In the genomic region with DNA sequence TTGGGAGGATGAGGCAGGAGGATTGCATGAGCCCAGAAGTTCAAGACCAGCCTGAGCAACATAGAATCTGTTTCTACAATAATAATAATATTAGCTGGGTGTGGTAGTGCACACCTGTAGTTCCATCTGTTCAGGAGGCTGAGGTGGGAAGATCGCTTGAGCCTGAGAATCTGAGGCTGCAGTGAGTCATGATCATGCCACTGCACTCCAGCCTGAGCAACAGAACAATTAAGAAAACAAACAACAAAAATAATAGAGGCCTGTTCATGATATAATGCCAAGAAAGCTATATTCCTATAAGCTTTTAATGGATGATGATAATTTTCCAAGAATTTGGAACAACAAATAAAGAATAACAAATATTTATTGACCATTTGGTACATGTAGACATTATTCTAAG, we compare ENCODE assay signal across 23 cellular contexts. TPM values are rescaled to one million over a fixed set of nuclear protein-coding genes. Genes with fewer than 3 reads are reported as not detected.
"Had no signal": no experiment of that assay in that cellular context is flagged by ENCODE, and none has a peak within 500 bp of the region (broad histone marks: within the 10 kb centered on the region; RNA-seq: fewer than 3 reads in every experiment).

No MANE protein-coding gene starts in this region.

- H3K36me3 ChIP-seq: gastroesophageal sphincter, heart right ventricle, tibial artery, uterus had no signal

- H3K9me3 Mint-ChIP-seq: activated naive CD4-positive, alpha-beta T cell treated with anti-CD3 and anti-CD28 coated beads for 36 hours; activated T-cell treated with anti-CD3 and anti-CD28 coated beads, Interleukin-2, amount 50 U/mL, for 4 hours; central memory CD8-positive, alpha-beta T cell; neural crest cell had no signal

- H3K9me3 ChIP-seq: body of pancreas, gastroesophageal sphincter, heart right ventricle, mucosa of descending colon, tibial artery, uterus had no signal

- H3K27me3 ChIP-seq: body of pancreas, uterus had no signal

- H3K36me3 Mint-ChIP-seq: naive B cell had no signal

- H3K4me3 Mint-ChIP-seq: activated naive CD4-positive, alpha-beta T cell treated with anti-CD3 and anti-CD28 coated beads for 36 hours; activated T-cell treated with anti-CD3 and anti-CD28 coated beads, Interleukin-2, amount 50 U/mL, for 4 hours; central memory CD8-positive, alpha-beta T cell; naive B cell; neural crest cell had no signal

- H3K4me3 ChIP-seq: body of pancreas, coronary artery, gastroesophageal sphincter, heart right ventricle, mucosa of descending colon, tibial artery, uterus had no signal

- H3K27ac Mint-ChIP-seq: activated naive CD4-positive, alpha-beta T cell treated with anti-CD3 and anti-CD28 coated beads for 36 hours; naive B cell had no signal

- DNase-seq: activated CD4-positive, alpha-beta T cell treated with anti-CD3 and anti-CD28 coated beads, Interleukin-2, amount 50 U/mL, for 1 hour; activated CD4-positive, CD25-positive, alpha-beta regulatory T cell treated with anti-CD3 and anti-CD28 coated beads, Interleukin-2, amount 50 U/mL, for 72 hours; activated CD8-positive, alpha-beta memory T cell treated with anti-CD3 and anti-CD28 coated beads, Interleukin-2, amount 50 U/mL, for 4 hours; activated naive CD4-positive, alpha-beta T cell treated with anti-CD3 and anti-CD28 coated beads for 36 hours; activated T-cell treated with anti-CD3 and anti-CD28 coated beads, Interleukin-2, amount 50 U/mL, for 4 hours; body of pancreas; erythroblast; heart right ventricle; kidney glomerular epithelial cell; mesenchymal stem cell; mucosa of descending colon; naive B cell; stimulated activated CD4-positive, alpha-beta T cell treated with anti-CD3 and anti-CD28 coated beads, Interleukin-12 subunit alpha, Interleukin-12 subunit beta, amount 100 ng/mL, for 4 hours; stimulated activated CD4-positive, alpha-beta T cell treated with anti-CD3 and anti-CD28 coated beads, Interleukin-1b, Interleukin-23, amount 100 ng/mL, for 48 hours; stimulated activated CD8-positive, alpha-beta memory T cell treated with anti-CD3 and anti-CD28 coated beads, Interleukin-4, amount 100 ng/mL, for 48 hours; stimulated activated naive CD4-positive, alpha-beta T cell; tibial artery; uterus had no signal

- H3K4me1 ChIP-seq: body of pancreas, heart right ventricle, tibial artery, uterus had no signal

- H3K27ac ChIP-seq: body of pancreas, coronary artery, gastroesophageal sphincter, heart right ventricle, tibial artery, uterus, VCaP had no signal

- H3K4me1 Mint-ChIP-seq: central memory CD8-positive, alpha-beta T cell; naive B cell; neural crest cell had no signal

RNA-seq across cellular contexts. Expression of gene CCBE1, which starts 6.9 kb away (rescaled TPM):
- total RNA-seq: activated naive CD4-positive, alpha-beta T cell treated with anti-CD3 and anti-CD28 coated beads for 36 hours had no signal
